Comparison of ENCODE assay signal across 18 cellular contexts in genomic region chr17:3889613-3890012, GRCh38. TPM values are rescaled to one million over a fixed set of nuclear protein-coding genes. Genes with fewer than 3 reads are reported as not detected.
DNase-seq lines count a peak whose midpoint lies in the region; ATAC-seq, FAIRE-seq and TF ChIP-seq lines count a peak whose summit lies in the region.
"Had no signal": no experiment of that assay in that cellular context is flagged by ENCODE, and none has a peak within 500 bp of the region (broad histone marks: within the 10 kb centered on the region; RNA-seq: fewer than 3 reads in every experiment).

No MANE protein-coding gene starts in this region.

- H3K27ac Mint-ChIP-seq in activated naive CD4-positive, alpha-beta T cell treated with anti-CD3 and anti-CD28 coated beads, Interleukin-2, amount 10 ng/mL, durations not matched to agents 7 days and 5 days: no peak overlapping the region
- H3K27ac Mint-ChIP-seq: activated CD8-positive, alpha-beta T cell treated with anti-CD3 and anti-CD28 coated beads for 36 hours; GM23338 had no signal

- H3K79me2 ChIP-seq in PC-3 (ENCODE audit: low read length): peaks cover 45% of the 10 kb centered on the region

- TF ChIP-seq CTCF in A549 (IDR thresholded peaks at IDR 0.05): no peak
- TF ChIP-seq CTCF in PC-3 (conservative IDR thresholded peaks at IDR 0.05; ENCODE audit: low read depth, low read length): no peak
- TF ChIP-seq CTCF in dorsolateral prefrontal cortex (IDR thresholded peaks at IDR 0.05 in 54 of 56, conservative IDR thresholded peaks at IDR 0.05 in 2 of 56; ENCODE audit: low read depth in 1 of 56, partially characterized antibody in 56 of 56): no peak
- TF ChIP-seq CTCF in psoas muscle (IDR thresholded peaks at IDR 0.05): no peak

- H3K36me3 ChIP-seq in PC-3 (ENCODE audit: low read depth, low read length) (no peaks in the 10 kb centered on the region), psoas muscle (ENCODE audit: insufficient read depth in 1 of 2, low read depth in 1 of 2) (peaks cover 0 to 7% of the 10 kb centered on the region in 2 donors)
- H3K36me3 ChIP-seq: right lobe of liver had no signal

- no peak overlapping the region for H2AFZ ChIP-seq in PC-3 (ENCODE audit: low read length)
- H2AFZ ChIP-seq: GM23338 had no signal

- 0 out of 2 replicates have a peak overlapping the region, but pooled peaks have one; percentile 31 for H3K9ac ChIP-seq in PC-3 (ENCODE audit: low read length)

- no peak for TF ChIP-seq EP300 in A549 (IDR thresholded peaks at IDR 0.05)

- H3K4me1 Mint-ChIP-seq in activated naive CD4-positive, alpha-beta T cell treated with anti-CD3 and anti-CD28 coated beads, Interleukin-2, amount 10 ng/mL, durations not matched to agents 7 days and 5 days: peaks cover 52% of the 10 kb centered on the region

- ATAC-seq in A549 (no peak), PC-3 (no peak), psoas muscle (no peak)
- ATAC-seq: activated CD8-positive, alpha-beta T cell treated with anti-CD3 and anti-CD28 coated beads for 36 hours; GM23338; mucosa of descending colon; right lobe of liver; upper lobe of right lung had no signal

- H4K20me1 ChIP-seq in PC-3 (ENCODE audit: low read length): no peaks in the 10 kb centered on the region

- H3K27ac ChIP-seq in A549: peak overlapping the region; percentile 87 to 89
- H3K27ac ChIP-seq in PC-3 (ENCODE audit: low read length): peak overlapping the region; percentile 81
- peak overlapping the region in 51 of 59 donors; percentile 2 to 92 (median 71) for H3K27ac ChIP-seq in dorsolateral prefrontal cortex
- peak overlapping the region; percentile 30 for H3K27ac ChIP-seq in psoas muscle
- H3K27ac ChIP-seq: right lobe of liver, upper lobe of right lung had no signal

- H3K4me1 ChIP-seq in A549 (peaks cover 74% of the 10 kb centered on the region), PC-3 (ENCODE audit: insufficient read depth, low read length) (peaks cover 60% of the 10 kb centered on the region), psoas muscle (peaks cover 26% of the 10 kb centered on the region)

- CTCF ChIA-PET in A549 (lab: Yijun Ruan, JAX): interaction anchor here (0.7 to 3.7 kb wide), 13 partner anchors 9 to 326 kb away, joined by 3 to 30 read pairs (median 4); partner anchors contain the start of gene NCBP3
- CTCF ChIA-PET in PC-3 (lab: Charles Lee): interaction anchor here (0.6 kb wide), 1 partner anchor 26 kb away, joined by 4 read pairs; no protein-coding TSS in a partner anchor
- CTCF ChIA-PET in activated naive CD4-positive, alpha-beta T cell treated with anti-CD3 and anti-CD28 coated beads, Interleukin-2, amount 10 ng/mL, durations not matched to agents 7 days and 5 days (lab: Charles Lee): interaction anchor here (1.1 to 1.2 kb wide), 2 partner anchors 24 kb away, joined by 3 read pairs; no protein-coding TSS in a partner anchor

- H3F3A ChIP-seq in PC-3 (ENCODE audit: low read length, unreplicated experiment): no peaks in the 10 kb centered on the region

- DNase-seq in A549 (ENCODE audit: low read depth in 1 of 2, low spot score in 1 of 2) (no peak), PC-3 (no peak), dorsolateral prefrontal cortex (no peak), psoas muscle (no peak), LoVo (ENCODE audit: low spot score) (no peak), ureter (ENCODE audit: low spot score) (no peak)
- no peak for DNase-seq in activated naive CD4-positive, alpha-beta T cell treated with anti-CD3 and anti-CD28 coated beads, Interleukin-2, amount 10 ng/mL, durations not matched to agents 7 days and 5 days
- DNase-seq in NK-92 treated with Interleukin-12 subunit alpha and Interleukin-12 subunit beta, amount 100 ng/mL, for 24 hours (lab: John Stamatoyannopoulos, UW): no peak
- DNase-seq: activated gamma-delta T cell treated with Interleukin-2 at 50 U/mL for 16 hours, NCI-H1105 treated with DMSO at 0.1 percent for 48 hours, right lobe of liver had no signal

- POLR2A ChIA-PET in A549 (lab: Yijun Ruan, JAX): interaction anchor here (0.6 to 1.3 kb wide), 3 partner anchors 10 to 44 kb away, joined by 3 to 10 read pairs (median 3); partner anchors contain the start of gene NCBP3
- POLR2A ChIA-PET in PC-3 (lab: Charles Lee; ENCODE audit: unreplicated experiment): no interaction called here

- BruUV-seq in PC-3 (replicated peaks; lab: Mats Ljungman, UMichigan): no TSS peak

- H3K9me2 ChIP-seq in PC-3 (replicated peaks; ENCODE audit: low read length): no peaks in the 10 kb centered on the region

- peaks cover 26% of the 10 kb centered on the region for H3K27me3 Mint-ChIP-seq in activated naive CD4-positive, alpha-beta T cell treated with anti-CD3 and anti-CD28 coated beads, Interleukin-2, amount 10 ng/mL, durations not matched to agents 7 days and 5 days
- H3K27me3 Mint-ChIP-seq: activated CD8-positive, alpha-beta T cell treated with anti-CD3 and anti-CD28 coated beads for 36 hours had no signal

- TF ChIP-seq RAD21 in A549 (conservative IDR thresholded peaks at IDR 0.05 in 1 of 2, IDR thresholded peaks at IDR 0.05 in 1 of 2): no peak

- H3K4me3 ChIP-seq in A549: no peak overlapping the region
- H3K4me3 ChIP-seq in PC-3 (ENCODE audit: low read length): no peak overlapping the region; the same call in 1 of the 2 replicates
- H3K4me3 ChIP-seq in dorsolateral prefrontal cortex: peak overlapping the region in 30 of 59 donors; percentile 8 to 88 (median 76)
- H3K4me3 ChIP-seq in psoas muscle: no peak overlapping the region
- H3K4me3 ChIP-seq: GM23338, mucosa of descending colon, right lobe of liver, upper lobe of right lung had no signal

- WGBS in A549 (ENCODE audit: missing lambda C conversion rate): 75% methylated on average over 4 of the region's 9 CpGs
- 63 to 86% (median 68%) methylated on average over 9 of the region's 9 CpGs for WGBS in psoas muscle, 3 donors

- no peaks in the 10 kb centered on the region for H3K36me3 Mint-ChIP-seq in activated naive CD4-positive, alpha-beta T cell treated with anti-CD3 and anti-CD28 coated beads, Interleukin-2, amount 10 ng/mL, durations not matched to agents 7 days and 5 days

- intact Hi-C loops in PC-3 (cut with micrococcal nuclease) (no loop called here), dorsolateral prefrontal cortex (cut with DNase I) (no loop called here), psoas muscle (cut with DNase I) (no loop called here)

- no peak for TF ChIP-seq POLR2A in A549 (IDR thresholded peaks at IDR 0.05; ENCODE audit: low read length)

- H3K4me2 ChIP-seq in A549 (peak overlapping the region; percentile 94), PC-3 (ENCODE audit: low read length) (peak overlapping the region; percentile 83)

- no peak overlapping the region for H3K4me3 Mint-ChIP-seq in activated naive CD4-positive, alpha-beta T cell treated with anti-CD3 and anti-CD28 coated beads, Interleukin-2, amount 10 ng/mL, durations not matched to agents 7 days and 5 days
- H3K4me3 Mint-ChIP-seq: activated CD8-positive, alpha-beta T cell treated with anti-CD3 and anti-CD28 coated beads for 36 hours; GM23338 had no signal

- FAIRE-seq in A549 (lab: Jason Lieb, UNC): no peak
- FAIRE-seq: GM12892 had no signal

- no peaks in the 10 kb centered on the region for H3K9me3 Mint-ChIP-seq in activated naive CD4-positive, alpha-beta T cell treated with anti-CD3 and anti-CD28 coated beads, Interleukin-2, amount 10 ng/mL, durations not matched to agents 7 days and 5 days
- H3K9me3 Mint-ChIP-seq: activated CD8-positive, alpha-beta T cell treated with anti-CD3 and anti-CD28 coated beads for 36 hours had no signal

- H3K9me3 ChIP-seq in A549 (no peaks in the 10 kb centered on the region), PC-3 (ENCODE audit: low read length) (no peaks in the 10 kb centered on the region), psoas muscle (no peaks in the 10 kb centered on the region)
- H3K9me3 ChIP-seq: mucosa of descending colon, right lobe of liver, upper lobe of right lung had no signal

- no peaks in the 10 kb centered on the region for H3K27me3 ChIP-seq in PC-3 (ENCODE audit: low read length)
- H3K27me3 ChIP-seq in dorsolateral prefrontal cortex: no peaks in the 10 kb centered on the region
- no peaks in the 10 kb centered on the region for H3K27me3 ChIP-seq in psoas muscle (ENCODE audit: insufficient read depth in 3 of 3, low read length in 2 of 3)
- H3K27me3 ChIP-seq: right lobe of liver, upper lobe of right lung had no signal

RNA-seq across cellular contexts. Expression of gene CAMKK1, which starts 3.2 kb away (rescaled TPM):
- polyA plus RNA-seq in A549 (2011; rRNA removed) (6.9 and 7.7 TPM in 2 replicates), A549 (2017; fragmentation: RNase III; extraction: RNeasy Plus Mini Kit Qiagen cat#74134 plus additional on column Dnase treatment) (12.6 to 15.3 TPM (median 14.8 TPM) in 3 replicates), psoas muscle (1 to 10 TPM in 2 of 3 donors, under 1 TPM in 1; 0.91 to 1.5 (median 1.3) TPM)
- polyA plus RNA-seq in A549 (2012; cell fraction: cytosol; rRNA removed): 17.0 and 21.1 TPM in 2 replicates
- polyA plus RNA-seq in A549 (2012; cell fraction: nucleus; rRNA removed): 44.0 and 47.1 TPM in 2 replicates
- polyA minus RNA-seq in A549 (2011; rRNA and poly(A)+ RNA removed): 10.2 and 11.8 TPM in 2 replicates
- total RNA-seq in PC-3 (2014; rRNA removed) (10.1 and 12.4 TPM in 2 replicates), dorsolateral prefrontal cortex (100 to 1,000 TPM in 89 of 120 experiments, 10 to 100 TPM in 31; 35.4 to 172 (median 118) TPM), psoas muscle (1 to 10 TPM in 3 of 4 donors, under 1 TPM in 1; 0.92 to 2.3 (median 1.8) TPM), ureter (7.8 TPM)

RNA-seq across cellular contexts. Expression of gene P2RX1, which starts 26.7 kb away (rescaled TPM):
- polyA plus RNA-seq in A549 (2011; rRNA removed) (0.03 and 0.05 TPM in 2 replicates), A549 (2017; fragmentation: RNase III; extraction: RNeasy Plus Mini Kit Qiagen cat#74134 plus additional on column Dnase treatment) (0.09 to 0.13 TPM in 2 of 3 replicates, not detected in the other), psoas muscle (under 1 TPM; 0.06 to 0.13 (median 0.07) TPM)
- 0.03 and 0.04 TPM in 2 replicates for polyA plus RNA-seq in A549 (2012; cell fraction: cytosol; rRNA removed)
- polyA plus RNA-seq in A549 (2012; cell fraction: nucleus; rRNA removed): 0.17 and 0.37 TPM in 2 replicates
- 0.10 and 0.21 TPM in 2 replicates for polyA minus RNA-seq in A549 (2011; rRNA and poly(A)+ RNA removed)
- total RNA-seq in PC-3 (2014; rRNA removed) (not detected in 2 replicates), dorsolateral prefrontal cortex (1 to 10 TPM in 30 of 120 experiments, under 1 TPM in 86, not detected in 4; 0.15 to 2.8 (median 0.69) TPM), psoas muscle (under 1 TPM; 0.18 to 0.94 (median 0.32) TPM), ureter (44.3 TPM)
- total RNA-seq: Daoy, NCI-H460 had no signal

RNA-seq across cellular contexts. Expression of gene NCBP3, which starts 43.6 kb away (rescaled TPM):
- polyA plus RNA-seq in A549 (2011; rRNA removed) (27.7 and 32.7 TPM in 2 replicates), A549 (2017; fragmentation: RNase III; extraction: RNeasy Plus Mini Kit Qiagen cat#74134 plus additional on column Dnase treatment) (36.2 to 37.0 TPM (median 36.6 TPM) in 3 replicates), psoas muscle (10 to 100 TPM in 1 of 3 donors, 1 to 10 TPM in 2; 9.3 to 15.1 (median 9.9) TPM)
- 10.2 and 14.4 TPM in 2 replicates for polyA plus RNA-seq in A549 (2012; cell fraction: cytosol; rRNA removed)
- polyA plus RNA-seq in A549 (2012; cell fraction: nucleus; rRNA removed): 10.1 and 19.4 TPM in 2 replicates
- polyA minus RNA-seq in A549 (2011; rRNA and poly(A)+ RNA removed): 14.9 and 17.6 TPM in 2 replicates
- total RNA-seq in PC-3 (2014; rRNA removed) (17.3 and 21.0 TPM in 2 replicates), dorsolateral prefrontal cortex (10 to 100 TPM; 27.5 to 72.2 (median 39.5) TPM), psoas muscle (10 to 100 TPM; 10.9 to 23.5 (median 17.7) TPM), ureter (46.1 TPM)

Comparison
In these comparisons a context has a peak if more than half of its experiments do, and no peak if none do; other contexts are left out.
1. H3K27ac ChIP-seq: peak in every context shown above with its lines; median percentile 88 in A549; 81 in PC-3; 71 in dorsolateral prefrontal cortex; 30 in psoas muscle.
2. H3K4me3 ChIP-seq: peak in dorsolateral prefrontal cortex (30 of 59); none in A549 (single experiment), PC-3 (single experiment) and psoas muscle (single experiment).
3. RNA of gene P2RX1, which starts 26.7 kb away (total RNA-seq): 44.3 TPM in ureter (single experiment); 0.15 to 2.8 TPM in dorsolateral prefrontal cortex, 0.18 to 0.94 TPM in psoas muscle and not detected in PC-3; every median in the first group is over 10 times any median in the second.